In genomic region chr12:100706029-100706428, GRCh38 we compare ENCODE assay signal across 11 cellular contexts.
A peak's percentile ranks its signal among the peaks of the same experiment; 100 is the strongest.
DNase-seq lines count a peak whose midpoint lies in the region; ATAC-seq and TF ChIP-seq lines count a peak whose summit lies in the region.
"Had no signal": no experiment of that assay in that cellular context is flagged by ENCODE, and none has a peak within 500 bp of the region (broad histone marks: within the 10 kb centered on the region; RNA-seq: fewer than 3 reads in every experiment).

No MANE protein-coding gene starts in this region.

- no peak overlapping the region for H3K23ac ChIP-seq in neuronal stem cell (ENCODE audit: low read depth, low read length, poor library complexity)

- no peak overlapping the region for H2BK15ac ChIP-seq in neuronal stem cell (ENCODE audit: low read length)

- ATAC-seq in right lobe of liver (no peak), HG03460 (IDR thresholded peaks at IDR 0.05; ENCODE audit: unreplicated experiment) (no peak), GM19452 (IDR thresholded peaks at IDR 0.05; ENCODE audit: unreplicated experiment) (no peak)

- H3K79me1 ChIP-seq in neuronal stem cell (ENCODE audit: low read depth, low read length), result no peaks in the 10 kb centered on the region

- TF ChIP-seq CTCF in astrocyte of the spinal cord (IDR thresholded peaks at IDR 0.05; ENCODE audit: low read depth, low read length), result no peak
- TF ChIP-seq CTCF in right lobe of liver (IDR thresholded peaks at IDR 0.05), result no peak

- H3K4ac ChIP-seq in neuronal stem cell (ENCODE audit: low read length), result no peak overlapping the region

- H2BK5ac ChIP-seq in neuronal stem cell (ENCODE audit: low read length), result no peak overlapping the region

- H3K9me3 ChIP-seq in neuronal stem cell (replicated peaks in 1 of 2; ENCODE audit: control insufficient read depth in 2 of 2, insufficient read depth in 1 of 2, low read depth in 1 of 2, low read length in 2 of 2) (no peaks in the 10 kb centered on the region), right lobe of liver (no peaks in the 10 kb centered on the region)
- H3K9me3 ChIP-seq: SJCRH30 had no signal

- H3K14ac ChIP-seq in neuronal stem cell (ENCODE audit: low read length), result no peak overlapping the region

- DNase-seq in EL (peak; percentile 85), NCI-H2029 (lab: John Stamatoyannopoulos, UW) (peak; percentile 80), astrocyte of the spinal cord (ENCODE audit: low read depth, low spot score) (peak; percentile 78), neuronal stem cell (ENCODE audit: low spot score) (no peak), right lobe of liver (no peak), HUDEP-2 (lab: John Stamatoyannopoulos, UW; ENCODE audit: unreplicated experiment in 76 of 76) (no peak)
- DNase-seq: foreskin melanocyte, naive B cell had no signal

- H2AFZ ChIP-seq in neuronal stem cell (ENCODE audit: low read length), result peak overlapping the region; percentile 20

- H2AK5ac ChIP-seq in neuronal stem cell (ENCODE audit: low read depth, low read length), result no peak overlapping the region

- H3K27me3 ChIP-seq in neuronal stem cell (ENCODE audit: control insufficient read depth in 3 of 3, insufficient read depth in 3 of 3, low read depth in 1 of 3, low read length in 3 of 3) (no peaks in the 10 kb centered on the region), right lobe of liver (no peaks in the 10 kb centered on the region)
- H3K27me3 ChIP-seq: SJCRH30 had no signal

- H3K27ac ChIP-seq in neuronal stem cell (replicated peaks; ENCODE audit: low read length), result no peak overlapping the region
- H3K27ac ChIP-seq in right lobe of liver, result no peak overlapping the region
- H3K27ac ChIP-seq: SJCRH30 had no signal

- H3K9ac ChIP-seq in neuronal stem cell (ENCODE audit: low read depth, low read length, poor library complexity), result no peak overlapping the region

- H3K36me3 ChIP-seq in neuronal stem cell (replicated peaks in 1 of 2; ENCODE audit: control insufficient read depth in 2 of 2, insufficient read depth in 2 of 2, low read length in 2 of 2), result no peaks in the 10 kb centered on the region
- H3K36me3 ChIP-seq in right lobe of liver, result no peaks in the 10 kb centered on the region
- H3K36me3 ChIP-seq: SJCRH30 had no signal

- intact Hi-C loops in right lobe of liver (cut with DNase I), result no loop called here

- WGBS in neuronal stem cell (ENCODE audit: extremely low coverage in 2 of 2, insufficient read length in 2 of 2, insufficient replicate concordance in 1 of 2), 2 donors, result no CpG with 5 or more reads among the region's 3 CpGs
- WGBS in right lobe of liver (ENCODE audit: insufficient coverage, low coverage, low lambda C conversion rate, missing lambda C conversion rate), result 52% methylated on average over 3 of the region's 3 CpGs

- no peak overlapping the region for H2BK120ac ChIP-seq in neuronal stem cell (ENCODE audit: low read depth, low read length)

- in situ Hi-C loops in astrocyte of the spinal cord (cut with HindIII; ENCODE audit: low sequenced_read_pairs), result no loop called here

- no peak overlapping the region for H3K18ac ChIP-seq in neuronal stem cell (ENCODE audit: low read length)

- H2BK12ac ChIP-seq in neuronal stem cell (ENCODE audit: low read length), result no peak overlapping the region

- H3K4me1 ChIP-seq in neuronal stem cell (ENCODE audit: control insufficient read depth in 2 of 2, insufficient read depth in 1 of 2, low read depth in 1 of 2, low read length in 2 of 2) (peaks cover 1 to 2% of the 10 kb centered on the region in 2 donors), right lobe of liver (no peaks in the 10 kb centered on the region)

- TF ChIP-seq POLR2A in right lobe of liver (IDR thresholded peaks at IDR 0.05), result no peak

- no peak overlapping the region for H3K4me3 ChIP-seq in astrocyte of the spinal cord (ENCODE audit: low read depth, low read length)
- H3K4me3 ChIP-seq in neuronal stem cell (ENCODE audit: low read length in 2 of 2), result no peak overlapping the region
- H3K4me3 ChIP-seq in right lobe of liver, result no peak overlapping the region
- H3K4me3 ChIP-seq: SJCRH30 had no signal

- no peak overlapping the region for H3K4me2 ChIP-seq in neuronal stem cell (ENCODE audit: insufficient read depth, low read length, poor library complexity, severe bottlenecking)

- no peak overlapping the region for H4K8ac ChIP-seq in neuronal stem cell (ENCODE audit: low read depth, low read length)

- no peak overlapping the region for H4K91ac ChIP-seq in neuronal stem cell (ENCODE audit: low read depth, low read length, poor library complexity)

Comparison
In these comparisons a context has a peak if more than half of its experiments do, and no peak if none do; other contexts are left out.
1. DNase-seq: peak in EL (single experiment), NCI-H2029 (single experiment) and astrocyte of the spinal cord (single experiment); none in neuronal stem cell (single experiment), right lobe of liver (0 of 3) and HUDEP-2 (0 of 76).